1 cellular context compared by ENCODE assay signal in genomic region chr9:106648799-106649198, GRCh38.
TF ChIP-seq lines count a peak whose summit lies in the region.

No MANE protein-coding gene starts in this region.

TF ChIP-seq in GM23338, 12 proteins besides CTCF, POLR2A, EP300 and RAD21 (continued from another document):
- TF ChIP-seq, protein P1, sequence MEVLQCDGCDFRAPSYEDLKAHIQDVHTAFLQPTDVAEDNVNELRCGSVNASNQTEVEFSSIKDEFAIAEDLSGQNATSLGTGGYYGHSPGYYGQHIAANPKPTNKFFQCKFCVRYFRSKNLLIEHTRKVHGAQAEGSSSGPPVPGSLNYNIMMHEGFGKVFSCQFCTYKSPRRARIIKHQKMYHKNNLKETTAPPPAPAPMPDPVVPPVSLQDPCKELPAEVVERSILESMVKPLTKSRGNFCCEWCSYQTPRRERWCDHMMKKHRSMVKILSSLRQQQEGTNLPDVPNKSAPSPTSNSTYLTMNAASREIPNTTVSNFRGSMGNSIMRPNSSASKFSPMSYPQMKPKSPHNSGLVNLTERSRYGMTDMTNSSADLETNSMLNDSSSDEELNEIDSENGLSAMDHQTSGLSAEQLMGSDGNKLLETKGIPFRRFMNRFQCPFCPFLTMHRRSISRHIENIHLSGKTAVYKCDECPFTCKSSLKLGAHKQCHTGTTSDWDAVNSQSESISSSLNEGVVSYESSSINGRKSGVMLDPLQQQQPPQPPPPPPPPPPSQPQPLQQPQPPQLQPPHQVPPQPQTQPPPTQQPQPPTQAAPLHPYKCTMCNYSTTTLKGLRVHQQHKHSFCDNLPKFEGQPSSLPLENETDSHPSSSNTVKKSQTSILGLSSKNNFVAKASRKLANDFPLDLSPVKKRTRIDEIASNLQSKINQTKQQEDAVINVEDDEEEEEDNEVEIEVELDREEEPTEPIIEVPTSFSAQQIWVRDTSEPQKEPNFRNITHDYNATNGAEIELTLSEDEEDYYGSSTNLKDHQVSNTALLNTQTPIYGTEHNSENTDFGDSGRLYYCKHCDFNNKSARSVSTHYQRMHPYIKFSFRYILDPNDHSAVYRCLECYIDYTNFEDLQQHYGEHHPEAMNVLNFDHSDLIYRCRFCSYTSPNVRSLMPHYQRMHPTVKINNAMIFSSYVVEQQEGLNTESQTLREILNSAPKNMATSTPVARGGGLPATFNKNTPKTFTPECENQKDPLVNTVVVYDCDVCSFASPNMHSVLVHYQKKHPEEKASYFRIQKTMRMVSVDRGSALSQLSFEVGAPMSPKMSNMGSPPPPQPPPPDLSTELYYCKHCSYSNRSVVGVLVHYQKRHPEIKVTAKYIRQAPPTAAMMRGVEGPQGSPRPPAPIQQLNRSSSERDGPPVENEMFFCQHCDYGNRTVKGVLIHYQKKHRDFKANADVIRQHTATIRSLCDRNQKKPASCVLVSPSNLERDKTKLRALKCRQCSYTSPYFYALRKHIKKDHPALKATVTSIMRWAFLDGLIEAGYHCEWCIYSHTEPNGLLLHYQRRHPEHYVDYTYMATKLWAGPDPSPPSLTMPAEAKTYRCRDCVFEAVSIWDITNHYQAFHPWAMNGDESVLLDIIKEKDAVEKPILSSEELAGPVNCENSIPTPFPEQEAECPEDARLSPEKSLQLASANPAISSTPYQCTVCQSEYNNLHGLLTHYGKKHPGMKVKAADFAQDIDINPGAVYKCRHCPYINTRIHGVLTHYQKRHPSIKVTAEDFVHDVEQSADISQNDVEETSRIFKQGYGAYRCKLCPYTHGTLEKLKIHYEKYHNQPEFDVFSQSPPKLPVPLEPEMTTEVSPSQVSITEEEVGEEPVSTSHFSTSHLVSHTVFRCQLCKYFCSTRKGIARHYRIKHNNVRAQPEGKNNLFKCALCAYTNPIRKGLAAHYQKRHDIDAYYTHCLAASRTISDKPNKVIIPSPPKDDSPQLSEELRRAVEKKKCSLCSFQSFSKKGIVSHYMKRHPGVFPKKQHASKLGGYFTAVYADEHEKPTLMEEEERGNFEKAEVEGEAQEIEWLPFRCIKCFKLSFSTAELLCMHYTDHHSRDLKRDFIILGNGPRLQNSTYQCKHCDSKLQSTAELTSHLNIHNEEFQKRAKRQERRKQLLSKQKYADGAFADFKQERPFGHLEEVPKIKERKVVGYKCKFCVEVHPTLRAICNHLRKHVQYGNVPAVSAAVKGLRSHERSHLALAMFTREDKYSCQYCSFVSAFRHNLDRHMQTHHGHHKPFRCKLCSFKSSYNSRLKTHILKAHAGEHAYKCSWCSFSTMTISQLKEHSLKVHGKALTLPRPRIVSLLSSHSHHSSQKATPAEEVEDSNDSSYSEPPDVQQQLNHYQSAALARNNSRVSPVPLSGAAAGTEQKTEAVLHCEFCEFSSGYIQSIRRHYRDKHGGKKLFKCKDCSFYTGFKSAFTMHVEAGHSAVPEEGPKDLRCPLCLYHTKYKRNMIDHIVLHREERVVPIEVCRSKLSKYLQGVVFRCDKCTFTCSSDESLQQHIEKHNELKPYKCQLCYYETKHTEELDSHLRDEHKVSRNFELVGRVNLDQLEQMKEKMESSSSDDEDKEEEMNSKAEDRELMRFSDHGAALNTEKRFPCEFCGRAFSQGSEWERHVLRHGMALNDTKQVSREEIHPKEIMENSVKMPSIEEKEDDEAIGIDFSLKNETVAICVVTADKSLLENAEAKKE (CRISPR knock-in tag; IDR thresholded peaks at IDR 0.05), result no peak
- TF ChIP-seq ZNF114 (CRISPR knock-in tag; IDR thresholded peaks at IDR 0.05) (no peak), STAT1 (IDR thresholded peaks at IDR 0.05; ENCODE audit: unreplicated experiment) (no peak), ZNF331 (CRISPR knock-in tag; IDR thresholded peaks at IDR 0.05; ENCODE audit: low read depth) (no peak)
